Comparison of ENCODE assay signal across 24 cellular contexts in genomic region chr10:10992961-10993714, GRCh38.
"Had no signal": no experiment of that assay in that cellular context is flagged by ENCODE, and none has a peak within 500 bp of the region (broad histone marks: within the 10 kb centered on the region; RNA-seq: fewer than 3 reads in every experiment).

No MANE protein-coding gene starts in this region.

- H3K27me3 ChIP-seq: adrenal gland, body of pancreas, gastroesophageal sphincter had no signal

- DNase-seq: activated CD4-positive, alpha-beta memory T cell treated with anti-CD3 and anti-CD28 coated beads for 36 hours; activated CD4-positive, alpha-beta T cell treated with anti-CD3 and anti-CD28 coated beads for 36 hours; activated CD4-positive, alpha-beta T cell treated with anti-CD3 and anti-CD28 coated beads, Interleukin-2, amount 10 ng/mL, durations not matched to agents 24 days and 14 days; activated CD4-positive, CD25-positive, alpha-beta regulatory T cell; activated CD4-positive, CD25-positive, alpha-beta regulatory T cell treated with anti-CD3 and anti-CD28 coated beads, Interleukin-2, amount 50 U/mL, for 72 hours; activated CD8-positive, alpha-beta memory T cell treated with anti-CD3 and anti-CD28 coated beads, Interleukin-2, amount 10 ng/mL, durations not matched to agents 7 days and 5 days; activated CD8-positive, alpha-beta memory T cell treated with anti-CD3 and anti-CD28 coated beads, Interleukin-2, amount 50 U/mL, for 4 hours; activated CD8-positive, alpha-beta T cell treated with anti-CD3 and anti-CD28 coated beads, Interleukin-2, amount 10 ng/mL, durations not matched to agents 7 days and 5 days; activated effector memory CD4-positive, alpha-beta T cell treated with anti-CD3 and anti-CD28 coated beads, Interleukin-2, amount 50 U/mL, for 16 hours; activated naive CD4-positive, alpha-beta T cell treated with anti-CD3 and anti-CD28 coated beads for 36 hours; activated naive CD8-positive, alpha-beta T cell treated with anti-CD3 and anti-CD28 coated beads for 36 hours; activated naive CD8-positive, alpha-beta T cell treated with anti-CD3 and anti-CD28 coated beads, Interleukin-2, amount 50 U/mL, for 24 hours; activated T-cell treated with anti-CD3 and anti-CD28 coated beads, Interleukin-2, amount 50 U/mL, for 1 hour; activated T-cell treated with anti-CD3 and anti-CD28 coated beads, Interleukin-2, amount 50 U/mL, for 48 hours; adrenal gland; amygdala; aorta; body of pancreas; caudate nucleus; effector CD8-positive, alpha-beta T cell; foreskin melanocyte; T-helper 2 cell had no signal

- H3K36me3 ChIP-seq: adrenal gland, gastroesophageal sphincter had no signal

- H3K9me3 ChIP-seq: adrenal gland, body of pancreas, gastroesophageal sphincter had no signal

- H3K27ac ChIP-seq: adrenal gland, gastroesophageal sphincter had no signal

- H3K4me1 ChIP-seq: adrenal gland, body of pancreas had no signal

- ATAC-seq: activated CD4-positive, alpha-beta T cell treated with anti-CD3 and anti-CD28 coated beads for 36 hours; activated CD8-positive, alpha-beta memory T cell treated with anti-CD3 and anti-CD28 coated beads, Interleukin-2, amount 10 ng/mL, durations not matched to agents 7 days and 5 days; activated CD8-positive, alpha-beta T cell treated with anti-CD3 and anti-CD28 coated beads, Interleukin-2, amount 10 ng/mL, durations not matched to agents 7 days and 5 days; activated naive CD8-positive, alpha-beta T cell treated with anti-CD3 and anti-CD28 coated beads, Interleukin-2, amount 50 U/mL, for 24 hours; body of pancreas; esophagus mucosa; gastroesophageal sphincter had no signal

- H3K4me3 ChIP-seq: adrenal gland, body of pancreas, gastroesophageal sphincter had no signal
